Comparison of ENCODE assay signal across 16 cellular contexts in genomic region chr5:171855798-171856772, GRCh38.
DNase-seq lines count a peak whose midpoint lies in the region; ATAC-seq, FAIRE-seq and TF ChIP-seq lines count a peak whose summit lies in the region.
"Had no signal": no experiment of that assay in that cellular context is flagged by ENCODE, and none has a peak within 500 bp of the region (broad histone marks: within the 10 kb centered on the region; RNA-seq: fewer than 3 reads in every experiment).

No MANE protein-coding gene starts in this region.

- no peak for FAIRE-seq in urothelium cell line (lab: Jason Lieb, UNC)
- FAIRE-seq: keratinocyte, TTC549 had no signal

- no peak overlapping the region for H3K27ac ChIP-seq in CD8-positive, alpha-beta T cell (ENCODE audit: low read depth, low read length)
- H3K27ac ChIP-seq: GM23248, right atrium auricular region had no signal

- intact Hi-C loops in CD8-positive, alpha-beta T cell (cut with DNase I, micrococcal nuclease): no loop called here

- H3K27ac Mint-ChIP-seq in CD8-positive, alpha-beta T cell: peak overlapping the region; percentile 80
- peak overlapping the region in 3 of 5 experiments; percentile 19 to 91 (median 75) for H3K27ac Mint-ChIP-seq in brain
- peak overlapping the region; percentile 1 to 12 for H3K27ac Mint-ChIP-seq in natural killer cell treated with Interleukin-12 subunit alpha and Interleukin-12 subunit beta and Interleukin-15 and Interleukin-18, amount 100 ng/mL, for 72 hours
- H3K27ac Mint-ChIP-seq: stimulated activated memory B cell treated with anti-CD40 and anti-IgM and Interleukin-4, amounts not matched to agents 10 μg/mL and 1 μg/mL and 100 μg/mL, for 72 hours had no signal

- H3K36me3 Mint-ChIP-seq in CD8-positive, alpha-beta T cell: peaks cover 12% of the 10 kb centered on the region
- H3K36me3 Mint-ChIP-seq in brain: peaks cover 25% of the 10 kb centered on the region
- H3K36me3 Mint-ChIP-seq in natural killer cell treated with Interleukin-12 subunit alpha and Interleukin-12 subunit beta and Interleukin-15 and Interleukin-18, amount 100 ng/mL, for 72 hours: no peaks in the 10 kb centered on the region

- H3K4me1 ChIP-seq in CD8-positive, alpha-beta T cell (ENCODE audit: insufficient read depth, low read length): peaks cover 8% of the 10 kb centered on the region

- DNase-seq in CD8-positive, alpha-beta T cell: no peak
- peak; percentile 72 for DNase-seq in Jurkat, Clone E6-1 (ENCODE audit: low read depth, low spot score)
- DNase-seq in natural killer cell treated with Interleukin-12 subunit alpha and Interleukin-12 subunit beta and Interleukin-15 and Interleukin-18, amount 100 ng/mL, for 72 hours (ENCODE audit: low spot score): no peak
- no peak for DNase-seq in activated CD4-positive, CD25-positive, alpha-beta regulatory T cell treated with anti-CD3 and anti-CD28 coated beads, Interleukin-2, amount 50 U/mL, for 72 hours
- DNase-seq in urothelium cell line (ENCODE audit: low spot score) (no peak), activated gamma-delta T cell treated with Interleukin-2 at 50 U/mL for 16 hours (no peak)
- DNase-seq: activated CD8-positive, alpha-beta memory T cell treated with anti-CD3 and anti-CD28 coated beads, Interleukin-2, amount 50 U/mL, for 48 hours; GDM1; GM23248; NCI-H2107; stimulated activated CD4-positive, alpha-beta T cell treated with anti-CD3 and anti-CD28 coated beads, Interleukin-4, amount 100 ng/mL, for 1 hour had no signal

- H3K4me1 Mint-ChIP-seq in CD8-positive, alpha-beta T cell (ENCODE audit: low read depth): peaks cover 18% of the 10 kb centered on the region
- H3K4me1 Mint-ChIP-seq in brain: peaks cover 21% of the 10 kb centered on the region
- H3K4me1 Mint-ChIP-seq in natural killer cell treated with Interleukin-12 subunit alpha and Interleukin-12 subunit beta and Interleukin-15 and Interleukin-18, amount 100 ng/mL, for 72 hours (ENCODE audit: low read depth in 2 of 2): peaks cover 28 to 29% of the 10 kb centered on the region in 2 donors
- H3K4me1 Mint-ChIP-seq: stimulated activated memory B cell treated with anti-CD40 and anti-IgM and Interleukin-4, amounts not matched to agents 10 μg/mL and 1 μg/mL and 100 μg/mL, for 72 hours had no signal

- no peaks in the 10 kb centered on the region for H3K9me3 Mint-ChIP-seq in CD8-positive, alpha-beta T cell
- H3K9me3 Mint-ChIP-seq in brain: no peaks in the 10 kb centered on the region
- H3K9me3 Mint-ChIP-seq in natural killer cell treated with Interleukin-12 subunit alpha and Interleukin-12 subunit beta and Interleukin-15 and Interleukin-18, amount 100 ng/mL, for 72 hours: no peaks in the 10 kb centered on the region
- H3K9me3 Mint-ChIP-seq: stimulated activated memory B cell treated with anti-CD40 and anti-IgM and Interleukin-4, amounts not matched to agents 10 μg/mL and 1 μg/mL and 100 μg/mL, for 72 hours had no signal

- no peak overlapping the region for H3K4me3 ChIP-seq in CD8-positive, alpha-beta T cell (ENCODE audit: low read depth, low read length)
- no peak overlapping the region for H3K4me3 ChIP-seq in Jurkat, Clone E6-1 (ENCODE audit: low read length)
- H3K4me3 ChIP-seq: GM23248, right atrium auricular region had no signal

- CTCF ChIA-PET in CD8-positive, alpha-beta T cell (lab: Charles Lee): no interaction called here

- H3K9me3 ChIP-seq in CD8-positive, alpha-beta T cell (ENCODE audit: low read length): no peaks in the 10 kb centered on the region
- H3K9me3 ChIP-seq: right atrium auricular region had no signal

- no peak for TF ChIP-seq CTCF in CD8-positive, alpha-beta T cell (IDR thresholded peaks at IDR 0.05)
- no peak for TF ChIP-seq CTCF in brain (conservative IDR thresholded peaks at IDR 0.05)

- H3K27me3 ChIP-seq in CD8-positive, alpha-beta T cell (ENCODE audit: insufficient read depth, low read length): no peaks in the 10 kb centered on the region
- H3K27me3 ChIP-seq: right atrium auricular region had no signal

- no peak overlapping the region for H3K4me3 Mint-ChIP-seq in CD8-positive, alpha-beta T cell
- H3K4me3 Mint-ChIP-seq in brain: no peak overlapping the region
- no peak overlapping the region for H3K4me3 Mint-ChIP-seq in natural killer cell treated with Interleukin-12 subunit alpha and Interleukin-12 subunit beta and Interleukin-15 and Interleukin-18, amount 100 ng/mL, for 72 hours
- H3K4me3 Mint-ChIP-seq: stimulated activated memory B cell treated with anti-CD40 and anti-IgM and Interleukin-4, amounts not matched to agents 10 μg/mL and 1 μg/mL and 100 μg/mL, for 72 hours had no signal

- H3K27me3 Mint-ChIP-seq in CD8-positive, alpha-beta T cell (ENCODE audit: low read depth): no peaks in the 10 kb centered on the region
- peaks cover 6% of the 10 kb centered on the region for H3K27me3 Mint-ChIP-seq in brain
- H3K27me3 Mint-ChIP-seq in natural killer cell treated with Interleukin-12 subunit alpha and Interleukin-12 subunit beta and Interleukin-15 and Interleukin-18, amount 100 ng/mL, for 72 hours: no peaks in the 10 kb centered on the region
- H3K27me3 Mint-ChIP-seq: stimulated activated memory B cell treated with anti-CD40 and anti-IgM and Interleukin-4, amounts not matched to agents 10 μg/mL and 1 μg/mL and 100 μg/mL, for 72 hours had no signal

- no peaks in the 10 kb centered on the region for H3K36me3 ChIP-seq in CD8-positive, alpha-beta T cell (ENCODE audit: insufficient read depth, low read length)
- H3K36me3 ChIP-seq: right atrium auricular region had no signal

- ATAC-seq in CD8-positive, alpha-beta T cell: no peak
- no peak for ATAC-seq in natural killer cell treated with Interleukin-12 subunit alpha and Interleukin-12 subunit beta and Interleukin-15 and Interleukin-18, amount 100 ng/mL, for 72 hours
- ATAC-seq: stimulated activated memory B cell treated with anti-CD40 and anti-IgM and Interleukin-4, amounts not matched to agents 10 μg/mL and 1 μg/mL and 100 μg/mL, for 72 hours had no signal

- POLR2A ChIA-PET in CD8-positive, alpha-beta T cell (lab: Charles Lee): no interaction called here

Comparison
In these comparisons a context has a peak if more than half of its experiments do, and no peak if none do; other contexts are left out.
1. H3K27ac Mint-ChIP-seq: peak in every context shown above with its lines; median percentile 80 in CD8-positive, alpha-beta T cell; 75 in brain; 6 in natural killer cell treated with Interleukin-12 subunit alpha and Interleukin-12 subunit beta and Interleukin-15 and Interleukin-18, amount 100 ng/mL, for 72 hours.